8 cellular contexts compared by ENCODE assay signal in genomic region chr2:44952143-44952805, GRCh38. TPM values are rescaled to one million over a fixed set of nuclear protein-coding genes. Genes with fewer than 3 reads are reported as not detected.
A peak's percentile ranks its signal among the peaks of the same experiment; 100 is the strongest.
DNase-seq lines count a peak whose midpoint lies in the region; ATAC-seq and TF ChIP-seq lines count a peak whose summit lies in the region.

No MANE protein-coding gene starts in this region.

- peaks cover 28% of the 10 kb centered on the region for H3K4me1 Mint-ChIP-seq in activated naive CD4-positive, alpha-beta T cell treated with anti-CD3 and anti-CD28 coated beads for 36 hours (ENCODE audit: low read depth)

- H3K9me3 ChIP-seq in muscle layer of duodenum (ENCODE audit: control insufficient read depth in 1 of 2, low read length in 2 of 2) (no peaks in the 10 kb centered on the region), uterus (no peaks in the 10 kb centered on the region)

- H3K4me3 ChIP-seq in epithelial cell of esophagus (ENCODE audit: low read length) = peak overlapping the region; percentile 38
- H3K4me3 ChIP-seq in muscle layer of duodenum (ENCODE audit: low read depth in 1 of 2, low read length in 2 of 2) = peak overlapping the region; percentile 46 to 57
- H3K4me3 ChIP-seq in uterus = no peak overlapping the region

- H3K36me3 Mint-ChIP-seq in activated naive CD4-positive, alpha-beta T cell treated with anti-CD3 and anti-CD28 coated beads for 36 hours (ENCODE audit: low read depth) = no peaks in the 10 kb centered on the region

- peak; percentile 64 for ATAC-seq in HG03442 (IDR thresholded peaks at IDR 0.05; ENCODE audit: unreplicated experiment)

- H3K4me1 ChIP-seq in muscle layer of duodenum (ENCODE audit: control insufficient read depth in 1 of 2, insufficient read depth in 2 of 2, low read length in 2 of 2) (peaks cover 0 to 41% of the 10 kb centered on the region in 2 donors), uterus (peaks cover 0 to 15% of the 10 kb centered on the region in 2 donors)

- TF ChIP-seq CTCF in epithelial cell of esophagus (IDR thresholded peaks at IDR 0.05; ENCODE audit: insufficient read depth, low read depth, low read length, missing control alignments) (peak; percentile 60), uterus (IDR thresholded peaks at IDR 0.05) (peak in 3 of 4 experiments; percentile 15 to 35 (median 25))

- no peaks in the 10 kb centered on the region for H3K9me3 Mint-ChIP-seq in activated naive CD4-positive, alpha-beta T cell treated with anti-CD3 and anti-CD28 coated beads for 36 hours

- H3K27me3 ChIP-seq in muscle layer of duodenum (ENCODE audit: low read depth, low read length) = peaks cover 71% of the 10 kb centered on the region
- H3K27me3 ChIP-seq in uterus = peaks cover 5 to 17% of the 10 kb centered on the region in 2 donors

- DNase-seq in activated naive CD4-positive, alpha-beta T cell treated with anti-CD3 and anti-CD28 coated beads for 36 hours = peak; percentile 51
- no peak for DNase-seq in activated naive CD4-positive, alpha-beta T cell (lab: John Stamatoyannopoulos, UW)
- peak; percentile 71 for DNase-seq in SKM-1 treated with dmso at 0.1 percent for 144 hours (lab: John Stamatoyannopoulos, UW; ENCODE audit: unreplicated experiment)
- DNase-seq in epithelial cell of esophagus (ENCODE audit: low read depth) = peak; percentile 62
- DNase-seq in uterus = no peak
- DNase-seq in amniotic stem cell (lab: John Stamatoyannopoulos, UW) = no peak

- H3K27me3 Mint-ChIP-seq in activated naive CD4-positive, alpha-beta T cell treated with anti-CD3 and anti-CD28 coated beads for 36 hours (ENCODE audit: low read depth) = peaks cover 75% of the 10 kb centered on the region

- CTCF ChIA-PET in activated naive CD4-positive, alpha-beta T cell treated with anti-CD3 and anti-CD28 coated beads for 36 hours (lab: Charles Lee) = interaction anchor here (0.7 to 1.3 kb wide), 5 partner anchors 18 to 716 kb away, joined by 4 to 7 read pairs (median 4); no protein-coding TSS in a partner anchor

- H3K36me3 ChIP-seq in muscle layer of duodenum (ENCODE audit: control insufficient read depth in 1 of 2, insufficient read depth in 2 of 2, low read length in 2 of 2) = no peaks in the 10 kb centered on the region
- no peaks in the 10 kb centered on the region for H3K36me3 ChIP-seq in uterus

- intact Hi-C loops in activated naive CD4-positive, alpha-beta T cell treated with anti-CD3 and anti-CD28 coated beads for 36 hours (cut with micrococcal nuclease) = loop anchor here (5.0 to 10.0 kb wide), 2 partner anchors 390 to 1077 kb away; no protein-coding TSS in a partner anchor
- intact Hi-C loops in uterus (cut with DNase I; ENCODE audit: low total_unique reads) = loop anchor here (10.0 kb wide), 1 partner anchor 467 kb away; no protein-coding TSS in a partner anchor

- H3K27ac ChIP-seq in muscle layer of duodenum (ENCODE audit: low read length) = no peak overlapping the region
- no peak overlapping the region for H3K27ac ChIP-seq in uterus

- no peak overlapping the region for H3K27ac Mint-ChIP-seq in activated naive CD4-positive, alpha-beta T cell treated with anti-CD3 and anti-CD28 coated beads for 36 hours

- no peak for TF ChIP-seq POLR2A in uterus (IDR thresholded peaks at IDR 0.05)

- H3K4me3 Mint-ChIP-seq in activated naive CD4-positive, alpha-beta T cell treated with anti-CD3 and anti-CD28 coated beads for 36 hours = peak overlapping the region; percentile 22

RNA-seq across cellular contexts. Expression of gene SIX3, which starts 10.8 kb away (rescaled TPM):
- not detected for total RNA-seq in activated naive CD4-positive, alpha-beta T cell treated with anti-CD3 and anti-CD28 coated beads for 36 hours
- not detected for total RNA-seq in uterus

RNA-seq across cellular contexts. Expression of gene SIX2, which starts 57.0 kb away (rescaled TPM):
- not detected for total RNA-seq in activated naive CD4-positive, alpha-beta T cell treated with anti-CD3 and anti-CD28 coated beads for 36 hours
- total RNA-seq in uterus = under 1 TPM in 2 of 4 donors, not detected in 2; 0.24 to 0.48 TPM

Comparison
In these comparisons a context has a peak if more than half of its experiments do, and no peak if none do; other contexts are left out.
1. DNase-seq: peak in activated naive CD4-positive, alpha-beta T cell treated with anti-CD3 and anti-CD28 coated beads for 36 hours (single experiment), SKM-1 treated with dmso at 0.1 percent for 144 hours (single experiment) and epithelial cell of esophagus (single experiment); none in activated naive CD4-positive, alpha-beta T cell (0 of 4), uterus (0 of 2) and amniotic stem cell (single experiment).
2. H3K4me3 ChIP-seq: peak in epithelial cell of esophagus (single experiment) and muscle layer of duodenum (2 of 2); none in uterus (0 of 2).